1 cellular context compared by ENCODE assay signal in the genomic region with DNA sequence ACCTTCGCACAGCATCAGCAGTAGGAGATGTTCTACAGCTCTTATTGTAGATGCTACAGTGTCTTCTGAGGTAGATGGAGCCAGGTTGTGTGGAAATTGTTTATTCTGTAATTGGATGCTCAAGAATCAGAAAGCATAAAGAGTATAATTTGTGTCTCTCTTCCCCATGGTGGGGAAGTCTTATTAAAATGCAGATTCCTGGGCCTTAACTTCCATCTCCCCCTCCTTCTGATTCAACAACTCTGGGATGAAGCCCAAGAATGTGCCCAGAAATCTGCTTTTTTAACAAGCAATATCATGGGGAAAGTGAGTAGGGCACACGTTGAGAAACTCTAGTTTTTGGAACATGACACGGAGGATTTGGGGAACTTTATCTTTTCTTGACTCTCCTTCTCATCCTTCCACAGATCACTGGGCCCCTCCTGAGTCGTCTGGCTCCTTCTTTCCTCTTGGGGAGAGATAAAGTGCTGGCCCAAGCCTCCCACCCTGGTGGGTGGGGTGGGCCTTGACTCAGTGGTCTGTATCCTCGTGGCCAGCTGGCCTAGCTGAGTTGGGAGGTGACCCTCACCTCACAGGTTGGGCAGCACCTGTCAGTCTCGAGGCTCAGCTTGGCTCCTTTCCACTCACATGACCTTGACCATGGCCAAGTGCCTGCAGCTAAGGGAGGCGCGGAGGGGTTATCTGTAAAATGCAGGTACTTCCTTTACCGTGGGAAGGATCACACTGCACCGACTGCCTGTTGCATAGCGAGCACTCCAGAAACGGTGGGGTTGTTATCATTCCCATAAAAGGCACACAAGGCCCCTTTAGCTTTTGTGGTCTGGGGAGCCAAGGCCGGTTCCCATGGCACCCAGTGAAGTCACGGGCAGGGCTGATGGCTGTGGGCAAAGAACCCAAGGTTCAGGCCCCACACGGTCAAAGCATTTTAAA.
TF ChIP-seq lines count a peak whose summit lies in the region.

No MANE protein-coding gene starts in this region.

TF ChIP-seq in K562, 482 proteins besides CTCF, POLR2A, EP300 and RAD21 (continued from another document and continues in another):
- TF ChIP-seq CC2D1A (IDR thresholded peaks at IDR 0.05): peak; percentile 81
- peak; percentile 78; the same call in 1 of the 2 replicates for TF ChIP-seq NCOA1 (IDR thresholded peaks at IDR 0.05; ENCODE audit: low read depth)
- TF ChIP-seq FOXP4 (CRISPR knock-in tag; IDR thresholded peaks at IDR 0.05; ENCODE audit: borderline replicate concordance): no peak
- peak; percentile 81 for TF ChIP-seq MTA2 (IDR thresholded peaks at IDR 0.05; ENCODE audit: low read depth)
- no peak for TF ChIP-seq GTF2A2 (tag; IDR thresholded peaks at IDR 0.05)
- TF ChIP-seq ELF1 (tag; IDR thresholded peaks at IDR 0.05): 0 out of 2 replicates have a peak, but pooled peaks have one; percentile 16
- TF ChIP-seq ETV6 (IDR thresholded peaks at IDR 0.05; ENCODE audit: borderline replicate concordance in 1 of 2, low read depth in 2 of 2, low read length in 1 of 2): peak in 1 of 2 experiments; percentile 63; a peak in 1 of 4 replicates
- TF ChIP-seq ETV6 (CRISPR knock-in tag; IDR thresholded peaks at IDR 0.05; ENCODE audit: borderline replicate concordance): no peak
- TF ChIP-seq ETV1 (tag; conservative IDR thresholded peaks at IDR 0.05; ENCODE audit: low read depth): peak; percentile 42
- no peak for TF ChIP-seq ZNF785 (CRISPR knock-in tag; IDR thresholded peaks at IDR 0.05)
- TF ChIP-seq, protein P1, sequence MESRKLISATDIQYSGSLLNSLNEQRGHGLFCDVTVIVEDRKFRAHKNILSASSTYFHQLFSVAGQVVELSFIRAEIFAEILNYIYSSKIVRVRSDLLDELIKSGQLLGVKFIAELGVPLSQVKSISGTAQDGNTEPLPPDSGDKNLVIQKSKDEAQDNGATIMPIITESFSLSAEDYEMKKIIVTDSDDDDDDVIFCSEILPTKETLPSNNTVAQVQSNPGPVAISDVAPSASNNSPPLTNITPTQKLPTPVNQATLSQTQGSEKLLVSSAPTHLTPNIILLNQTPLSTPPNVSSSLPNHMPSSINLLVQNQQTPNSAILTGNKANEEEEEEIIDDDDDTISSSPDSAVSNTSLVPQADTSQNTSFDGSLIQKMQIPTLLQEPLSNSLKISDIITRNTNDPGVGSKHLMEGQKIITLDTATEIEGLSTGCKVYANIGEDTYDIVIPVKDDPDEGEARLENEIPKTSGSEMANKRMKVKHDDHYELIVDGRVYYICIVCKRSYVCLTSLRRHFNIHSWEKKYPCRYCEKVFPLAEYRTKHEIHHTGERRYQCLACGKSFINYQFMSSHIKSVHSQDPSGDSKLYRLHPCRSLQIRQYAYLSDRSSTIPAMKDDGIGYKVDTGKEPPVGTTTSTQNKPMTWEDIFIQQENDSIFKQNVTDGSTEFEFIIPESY (CRISPR knock-in tag; IDR thresholded peaks at IDR 0.05): no peak
- TF ChIP-seq TCF3 (CRISPR knock-in tag; IDR thresholded peaks at IDR 0.05): peak; percentile 95
- TF ChIP-seq POLR2B (IDR thresholded peaks at IDR 0.05; ENCODE audit: low read depth, partially characterized antibody): no peak
- peak; percentile 67 for TF ChIP-seq NEUROD1 (IDR thresholded peaks at IDR 0.05; ENCODE audit: borderline replicate concordance, low read depth, low read length, partially characterized antibody)
- peak; percentile 99 for TF ChIP-seq CTBP1 (IDR thresholded peaks at IDR 0.05; ENCODE audit: borderline replicate concordance)
- peak; percentile 89 for TF ChIP-seq MTA3 (IDR thresholded peaks at IDR 0.05; ENCODE audit: borderline replicate concordance)
- TF ChIP-seq MCM3 (IDR thresholded peaks at IDR 0.05): no peak
- no peak for TF ChIP-seq ZNF75A (CRISPR knock-in tag; IDR thresholded peaks at IDR 0.05)
- peak; percentile 55; the same call in 1 of the 2 replicates for TF ChIP-seq HINFP (tag; conservative IDR thresholded peaks at IDR 0.05; ENCODE audit: low read depth)
- TF ChIP-seq, protein P2, sequence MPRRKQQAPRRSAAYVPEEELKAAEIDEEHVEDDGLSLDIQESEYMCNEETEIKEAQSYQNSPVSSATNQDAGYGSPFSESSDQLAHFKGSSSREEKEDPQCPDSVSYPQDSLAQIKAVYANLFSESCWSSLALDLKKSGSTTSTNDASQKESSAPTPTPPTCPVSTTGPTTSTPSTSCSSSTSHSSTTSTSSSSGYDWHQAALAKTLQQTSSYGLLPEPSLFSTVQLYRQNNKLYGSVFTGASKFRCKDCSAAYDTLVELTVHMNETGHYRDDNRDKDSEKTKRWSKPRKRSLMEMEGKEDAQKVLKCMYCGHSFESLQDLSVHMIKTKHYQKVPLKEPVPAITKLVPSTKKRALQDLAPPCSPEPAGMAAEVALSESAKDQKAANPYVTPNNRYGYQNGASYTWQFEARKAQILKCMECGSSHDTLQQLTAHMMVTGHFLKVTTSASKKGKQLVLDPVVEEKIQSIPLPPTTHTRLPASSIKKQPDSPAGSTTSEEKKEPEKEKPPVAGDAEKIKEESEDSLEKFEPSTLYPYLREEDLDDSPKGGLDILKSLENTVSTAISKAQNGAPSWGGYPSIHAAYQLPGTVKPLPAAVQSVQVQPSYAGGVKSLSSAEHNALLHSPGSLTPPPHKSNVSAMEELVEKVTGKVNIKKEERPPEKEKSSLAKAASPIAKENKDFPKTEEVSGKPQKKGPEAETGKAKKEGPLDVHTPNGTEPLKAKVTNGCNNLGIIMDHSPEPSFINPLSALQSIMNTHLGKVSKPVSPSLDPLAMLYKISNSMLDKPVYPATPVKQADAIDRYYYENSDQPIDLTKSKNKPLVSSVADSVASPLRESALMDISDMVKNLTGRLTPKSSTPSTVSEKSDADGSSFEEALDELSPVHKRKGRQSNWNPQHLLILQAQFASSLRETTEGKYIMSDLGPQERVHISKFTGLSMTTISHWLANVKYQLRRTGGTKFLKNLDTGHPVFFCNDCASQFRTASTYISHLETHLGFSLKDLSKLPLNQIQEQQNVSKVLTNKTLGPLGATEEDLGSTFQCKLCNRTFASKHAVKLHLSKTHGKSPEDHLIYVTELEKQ (CRISPR knock-in tag; IDR thresholded peaks at IDR 0.05): no peak
- TF ChIP-seq YBX1 (IDR thresholded peaks at IDR 0.05): no peak
- peak; percentile 55; the same call in 1 of the 2 replicates for TF ChIP-seq ATF7 (IDR thresholded peaks at IDR 0.05)
- peak; percentile 79 for TF ChIP-seq MXI1 (IDR thresholded peaks at IDR 0.05; ENCODE audit: low read depth, low read length)
- TF ChIP-seq HMBOX1 (IDR thresholded peaks at IDR 0.05): no peak; the same call in 1 of the 2 replicates
- TF ChIP-seq DMBX1 (CRISPR knock-in tag; IDR thresholded peaks at IDR 0.05; ENCODE audit: borderline replicate concordance): peak; percentile 40; the same call in 1 of the 2 replicates
- TF ChIP-seq, protein P3, sequence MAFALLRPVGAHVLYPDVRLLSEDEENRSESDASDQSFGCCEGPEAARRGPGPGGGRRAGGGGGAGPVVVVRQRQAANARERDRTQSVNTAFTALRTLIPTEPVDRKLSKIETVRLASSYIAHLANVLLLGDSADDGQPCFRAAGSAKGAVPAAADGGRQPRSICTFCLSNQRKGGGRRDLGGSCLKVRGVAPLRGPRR (CRISPR knock-in tag; IDR thresholded peaks at IDR 0.05): 0 out of 2 replicates have a peak, but pooled peaks have one; percentile 27
- TF ChIP-seq NR2C1 (IDR thresholded peaks at IDR 0.05): peak; percentile 62
- TF ChIP-seq NR2C1 (tag; IDR thresholded peaks at IDR 0.05): peak; percentile 78
- TF ChIP-seq, protein P4, sequence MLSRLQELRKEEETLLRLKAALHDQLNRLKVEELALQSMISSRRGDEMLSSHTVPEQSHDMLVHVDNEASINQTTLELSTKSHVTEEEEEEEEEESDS (CRISPR knock-in tag; IDR thresholded peaks at IDR 0.05): no peak
- TF ChIP-seq, protein P5, sequence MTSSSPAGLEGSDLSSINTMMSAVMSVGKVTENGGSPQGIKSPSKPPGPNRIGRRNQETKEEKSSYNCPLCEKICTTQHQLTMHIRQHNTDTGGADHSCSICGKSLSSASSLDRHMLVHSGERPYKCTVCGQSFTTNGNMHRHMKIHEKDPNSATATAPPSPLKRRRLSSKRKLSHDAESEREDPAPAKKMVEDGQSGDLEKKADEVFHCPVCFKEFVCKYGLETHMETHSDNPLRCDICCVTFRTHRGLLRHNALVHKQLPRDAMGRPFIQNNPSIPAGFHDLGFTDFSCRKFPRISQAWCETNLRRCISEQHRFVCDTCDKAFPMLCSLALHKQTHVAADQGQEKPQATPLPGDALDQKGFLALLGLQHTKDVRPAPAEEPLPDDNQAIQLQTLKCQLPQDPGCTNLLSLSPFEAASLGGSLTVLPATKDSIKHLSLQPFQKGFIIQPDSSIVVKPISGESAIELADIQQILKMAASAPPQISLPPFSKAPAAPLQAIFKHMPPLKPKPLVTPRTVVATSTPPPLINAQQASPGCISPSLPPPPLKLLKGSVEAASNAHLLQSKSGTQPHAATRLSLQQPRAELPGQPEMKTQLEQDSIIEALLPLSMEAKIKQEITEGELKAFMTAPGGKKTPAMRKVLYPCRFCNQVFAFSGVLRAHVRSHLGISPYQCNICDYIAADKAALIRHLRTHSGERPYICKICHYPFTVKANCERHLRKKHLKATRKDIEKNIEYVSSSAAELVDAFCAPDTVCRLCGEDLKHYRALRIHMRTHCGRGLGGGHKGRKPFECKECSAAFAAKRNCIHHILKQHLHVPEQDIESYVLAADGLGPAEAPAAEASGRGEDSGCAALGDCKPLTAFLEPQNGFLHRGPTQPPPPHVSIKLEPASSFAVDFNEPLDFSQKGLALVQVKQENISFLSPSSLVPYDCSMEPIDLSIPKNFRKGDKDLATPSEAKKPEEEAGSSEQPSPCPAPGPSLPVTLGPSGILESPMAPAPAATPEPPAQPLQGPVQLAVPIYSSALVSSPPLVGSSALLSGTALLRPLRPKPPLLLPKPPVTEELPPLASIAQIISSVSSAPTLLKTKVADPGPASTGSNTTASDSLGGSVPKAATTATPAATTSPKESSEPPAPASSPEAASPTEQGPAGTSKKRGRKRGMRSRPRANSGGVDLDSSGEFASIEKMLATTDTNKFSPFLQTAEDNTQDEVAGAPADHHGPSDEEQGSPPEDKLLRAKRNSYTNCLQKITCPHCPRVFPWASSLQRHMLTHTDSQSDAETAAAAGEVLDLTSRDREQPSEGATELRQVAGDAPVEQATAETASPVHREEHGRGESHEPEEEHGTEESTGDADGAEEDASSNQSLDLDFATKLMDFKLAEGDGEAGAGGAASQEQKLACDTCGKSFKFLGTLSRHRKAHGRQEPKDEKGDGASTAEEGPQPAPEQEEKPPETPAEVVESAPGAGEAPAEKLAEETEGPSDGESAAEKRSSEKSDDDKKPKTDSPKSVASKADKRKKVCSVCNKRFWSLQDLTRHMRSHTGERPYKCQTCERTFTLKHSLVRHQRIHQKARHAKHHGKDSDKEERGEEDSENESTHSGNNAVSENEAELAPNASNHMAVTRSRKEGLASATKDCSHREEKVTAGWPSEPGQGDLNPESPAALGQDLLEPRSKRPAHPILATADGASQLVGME (CRISPR knock-in tag; IDR thresholded peaks at IDR 0.05): peak; percentile 72; the same call in 1 of the 2 replicates
- TF ChIP-seq ZNF76 (CRISPR knock-in tag; IDR thresholded peaks at IDR 0.05; ENCODE audit: borderline replicate concordance): 0 out of 2 replicates have a peak, but pooled peaks have one; percentile 48
- peak; percentile 90 for TF ChIP-seq BHLHE40 (IDR thresholded peaks at IDR 0.05; ENCODE audit: low read length)
- TF ChIP-seq ESRRB (CRISPR knock-in tag; IDR thresholded peaks at IDR 0.05; ENCODE audit: borderline replicate concordance): no peak
- no peak; the same call in 1 of the 2 replicates for TF ChIP-seq ZNF263 (CRISPR knock-in tag; IDR thresholded peaks at IDR 0.05; ENCODE audit: borderline replicate concordance)
